Comparison of ENCODE assay signal across 12 cellular contexts in genomic region chr9:5764130-5764868, GRCh38.
DNase-seq lines count a peak whose midpoint lies in the region; ATAC-seq lines count a peak whose summit lies in the region.
"Had no signal": no experiment of that assay in that cellular context is flagged by ENCODE, and none has a peak within 500 bp of the region (broad histone marks: within the 10 kb centered on the region; RNA-seq: fewer than 3 reads in every experiment).

No MANE protein-coding gene starts in this region.

- H3K4me1 Mint-ChIP-seq in activated naive CD8-positive, alpha-beta T cell treated with anti-CD3 and anti-CD28 coated beads, Interleukin-2, amount 10 ng/mL, durations not matched to agents 7 days and 5 days: peaks cover 17% of the 10 kb centered on the region

- H3K27ac Mint-ChIP-seq in activated naive CD8-positive, alpha-beta T cell treated with anti-CD3 and anti-CD28 coated beads, Interleukin-2, amount 10 ng/mL, durations not matched to agents 7 days and 5 days: peak overlapping the region; percentile 23

- no peak overlapping the region for H3K4me3 ChIP-seq in MG63
- H3K4me3 ChIP-seq: coronary artery had no signal

- POLR2A ChIA-PET in activated naive CD8-positive, alpha-beta T cell treated with anti-CD3 and anti-CD28 coated beads, Interleukin-2, amount 10 ng/mL, durations not matched to agents 7 days and 5 days (lab: Charles Lee): interaction anchor here (0.8 to 1.2 kb wide), 2 partner anchors 105 to 136 kb away, joined by 3 read pairs; no protein-coding TSS in a partner anchor

- H3K36me3 ChIP-seq in MG63: no peaks in the 10 kb centered on the region; the same call in 1 of the 2 replicates

- H3K9me3 Mint-ChIP-seq in activated naive CD8-positive, alpha-beta T cell treated with anti-CD3 and anti-CD28 coated beads, Interleukin-2, amount 10 ng/mL, durations not matched to agents 7 days and 5 days: no peaks in the 10 kb centered on the region

- peak; percentile 64 for ATAC-seq in GM18858 (IDR thresholded peaks at IDR 0.05; ENCODE audit: unreplicated experiment)
- peak; percentile 79 for ATAC-seq in GM21360 (IDR thresholded peaks at IDR 0.05; ENCODE audit: unreplicated experiment)
- ATAC-seq in HG03108 (IDR thresholded peaks at IDR 0.05; ENCODE audit: unreplicated experiment): peak; percentile 76
- peak; percentile 86 for ATAC-seq in activated naive CD8-positive, alpha-beta T cell treated with anti-CD3 and anti-CD28 coated beads, Interleukin-2, amount 10 ng/mL, durations not matched to agents 7 days and 5 days (ENCODE audit: low read depth)

- no peaks in the 10 kb centered on the region for H3K27me3 Mint-ChIP-seq in activated naive CD8-positive, alpha-beta T cell treated with anti-CD3 and anti-CD28 coated beads, Interleukin-2, amount 10 ng/mL, durations not matched to agents 7 days and 5 days

- peak overlapping the region; percentile 4 for H3K4me3 Mint-ChIP-seq in activated naive CD8-positive, alpha-beta T cell treated with anti-CD3 and anti-CD28 coated beads, Interleukin-2, amount 10 ng/mL, durations not matched to agents 7 days and 5 days

- peaks cover 66% of the 10 kb centered on the region for H3K36me3 Mint-ChIP-seq in activated naive CD8-positive, alpha-beta T cell treated with anti-CD3 and anti-CD28 coated beads, Interleukin-2, amount 10 ng/mL, durations not matched to agents 7 days and 5 days

- H3K9me3 ChIP-seq in MG63: no peaks in the 10 kb centered on the region

- DNase-seq in activated naive CD8-positive, alpha-beta T cell treated with anti-CD3 and anti-CD28 coated beads, Interleukin-2, amount 10 ng/mL, durations not matched to agents 7 days and 5 days: no peak
- DNase-seq in MG63 (no peak), DMS79 treated with DMSO at 0.1 percent for 48 hours (lab: John Stamatoyannopoulos, UW) (no peak), NCI-H2081 (lab: John Stamatoyannopoulos, UW) (no peak)
- DNase-seq: GF-D8, hypothalamus, IMR-90, occipital lobe had no signal

- H3K27me3 ChIP-seq in MG63: no peaks in the 10 kb centered on the region
